Comparison of ENCODE assay signal across 18 cellular contexts in the genomic region with DNA sequence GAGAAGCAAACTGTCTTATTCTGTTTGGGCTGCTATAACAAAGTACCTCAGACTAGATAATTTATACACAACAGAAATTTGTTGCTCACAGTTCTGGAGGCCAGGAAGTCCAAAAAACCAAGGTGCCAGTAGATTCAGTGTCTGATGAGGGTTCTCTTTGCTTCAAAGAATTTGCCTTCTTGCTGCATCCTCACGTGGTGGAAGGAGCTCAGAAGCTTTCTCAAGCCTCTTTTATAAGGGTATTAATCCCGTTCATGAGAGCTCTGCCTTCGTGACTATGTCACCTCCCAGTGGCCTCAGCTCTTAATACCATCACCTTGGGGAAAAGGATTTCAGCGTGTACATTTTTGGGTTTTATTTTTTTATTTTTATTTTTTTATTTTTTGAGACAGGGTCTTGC. TPM values are rescaled to one million over a fixed set of nuclear protein-coding genes. Genes with fewer than 3 reads are reported as not detected.
A peak's percentile ranks its signal among the peaks of the same experiment; 100 is the strongest.
DNase-seq lines count a peak whose midpoint lies in the region; ATAC-seq and TF ChIP-seq lines count a peak whose summit lies in the region.
"Had no signal": no experiment of that assay in that cellular context is flagged by ENCODE, and none has a peak within 500 bp of the region (broad histone marks: within the 10 kb centered on the region; RNA-seq: fewer than 3 reads in every experiment).

No MANE protein-coding gene starts in this region.

- H3K9me3 Mint-ChIP-seq in activated naive CD4-positive, alpha-beta T cell treated with anti-CD3 and anti-CD28 coated beads, Interleukin-2, amount 10 ng/mL, durations not matched to agents 7 days and 5 days: no peaks in the 10 kb centered on the region
- H3K9me3 Mint-ChIP-seq in central memory CD8-positive, alpha-beta T cell: no peaks in the 10 kb centered on the region
- no peaks in the 10 kb centered on the region for H3K9me3 Mint-ChIP-seq in stimulated activated naive CD8-positive, alpha-beta T cell treated with anti-CD3 and anti-CD28 coated beads, Interleukin-15, amount 100 ng/mL, for 72 hours
- H3K9me3 Mint-ChIP-seq: nephron had no signal

- H3K27ac ChIP-seq in VCaP: no peak overlapping the region
- H3K27ac ChIP-seq: thoracic aorta had no signal

- ATAC-seq in central memory CD8-positive, alpha-beta T cell (replicated peaks; ENCODE audit: extremely low read depth, poor library complexity, severe bottlenecking): peak; percentile 90
- ATAC-seq in stimulated activated naive CD8-positive, alpha-beta T cell treated with anti-CD3 and anti-CD28 coated beads, Interleukin-15, amount 100 ng/mL, for 72 hours: peak; percentile 60
- ATAC-seq in left ventricle myocardium superior: no peak
- ATAC-seq: left colon, sciatic nerve had no signal

- H3K27me3 Mint-ChIP-seq in activated naive CD4-positive, alpha-beta T cell treated with anti-CD3 and anti-CD28 coated beads, Interleukin-2, amount 10 ng/mL, durations not matched to agents 7 days and 5 days: no peaks in the 10 kb centered on the region
- H3K27me3 Mint-ChIP-seq in central memory CD8-positive, alpha-beta T cell: no peaks in the 10 kb centered on the region
- H3K27me3 Mint-ChIP-seq in stimulated activated naive CD8-positive, alpha-beta T cell treated with anti-CD3 and anti-CD28 coated beads, Interleukin-15, amount 100 ng/mL, for 72 hours: no peaks in the 10 kb centered on the region

- peak overlapping the region; percentile 58 for H3K27ac Mint-ChIP-seq in activated naive CD4-positive, alpha-beta T cell treated with anti-CD3 and anti-CD28 coated beads, Interleukin-2, amount 10 ng/mL, durations not matched to agents 7 days and 5 days
- peak overlapping the region; percentile 95 for H3K27ac Mint-ChIP-seq in central memory CD8-positive, alpha-beta T cell (ENCODE audit: low read depth)
- H3K27ac Mint-ChIP-seq in stimulated activated naive CD8-positive, alpha-beta T cell treated with anti-CD3 and anti-CD28 coated beads, Interleukin-15, amount 100 ng/mL, for 72 hours: no peak overlapping the region
- H3K27ac Mint-ChIP-seq: nephron had no signal

- H3K4me1 Mint-ChIP-seq in activated naive CD4-positive, alpha-beta T cell treated with anti-CD3 and anti-CD28 coated beads, Interleukin-2, amount 10 ng/mL, durations not matched to agents 7 days and 5 days: peaks cover 50% of the 10 kb centered on the region
- peaks cover 35% of the 10 kb centered on the region for H3K4me1 Mint-ChIP-seq in central memory CD8-positive, alpha-beta T cell
- peaks cover 36% of the 10 kb centered on the region for H3K4me1 Mint-ChIP-seq in stimulated activated naive CD8-positive, alpha-beta T cell treated with anti-CD3 and anti-CD28 coated beads, Interleukin-15, amount 100 ng/mL, for 72 hours
- H3K4me1 Mint-ChIP-seq: nephron had no signal

- DNase-seq in activated naive CD4-positive, alpha-beta T cell treated with anti-CD3 and anti-CD28 coated beads, Interleukin-2, amount 10 ng/mL, durations not matched to agents 7 days and 5 days: no peak
- DNase-seq in activated naive CD4-positive, alpha-beta T cell treated with anti-CD3 and anti-CD28 coated beads, Interleukin-2, amount 50 U/mL, for 16 hours: no peak
- peak in 1 of 2 donors; percentile 28 for DNase-seq in central memory CD8-positive, alpha-beta T cell (ENCODE audit: low spot score in 2 of 2)
- DNase-seq in stimulated activated naive CD8-positive, alpha-beta T cell treated with anti-CD3 and anti-CD28 coated beads, Interleukin-15, amount 100 ng/mL, for 72 hours: no peak
- DNase-seq in left ventricle myocardium superior: no peak
- no peak for DNase-seq in EL
- DNase-seq: activated effector memory CD4-positive, alpha-beta T cell treated with Interleukin-2 at 50 U/mL for 16 hours; DMS79 treated with DMSO at 0.1 percent for 48 hours; left colon; MM.1S; NCI-H146; NCI-H2171 treated with DMSO at 0.1 percent for 48 hours; NCI-H526; SHP77 had no signal

- intact Hi-C loops in left ventricle myocardium superior (cut with micrococcal nuclease): no loop called here

- CTCF ChIA-PET in activated naive CD4-positive, alpha-beta T cell treated with anti-CD3 and anti-CD28 coated beads, Interleukin-2, amount 10 ng/mL, durations not matched to agents 7 days and 5 days (lab: Charles Lee): interaction anchor here (2.3 kb wide), 1 partner anchor 20 kb away, joined by 6 read pairs; the partner anchor contains the start of gene CA5B

- peak; percentile 26; the same call in 1 of the 2 replicates for TF ChIP-seq CTCF in VCaP (conservative IDR thresholded peaks at IDR 0.05)

- no peak overlapping the region for H3K4me3 Mint-ChIP-seq in activated naive CD4-positive, alpha-beta T cell treated with anti-CD3 and anti-CD28 coated beads, Interleukin-2, amount 10 ng/mL, durations not matched to agents 7 days and 5 days
- peak overlapping the region; percentile 44 for H3K4me3 Mint-ChIP-seq in central memory CD8-positive, alpha-beta T cell
- H3K4me3 Mint-ChIP-seq in stimulated activated naive CD8-positive, alpha-beta T cell treated with anti-CD3 and anti-CD28 coated beads, Interleukin-15, amount 100 ng/mL, for 72 hours: peak overlapping the region in 1 of 2 donors; percentile 42
- H3K4me3 Mint-ChIP-seq: nephron had no signal

- H3K36me3 Mint-ChIP-seq in activated naive CD4-positive, alpha-beta T cell treated with anti-CD3 and anti-CD28 coated beads, Interleukin-2, amount 10 ng/mL, durations not matched to agents 7 days and 5 days: peaks cover 19% of the 10 kb centered on the region
- peaks cover 15% of the 10 kb centered on the region for H3K36me3 Mint-ChIP-seq in central memory CD8-positive, alpha-beta T cell (ENCODE audit: insufficient read depth)

RNA-seq across cellular contexts. Expression of gene CA5B, which starts 20.1 kb away (rescaled TPM):
- 3.6 TPM for total RNA-seq in left ventricle myocardium superior

RNA-seq across cellular contexts. Expression of gene ZRSR2, which starts 32.1 kb away (rescaled TPM):
- total RNA-seq in left ventricle myocardium superior: 7.3 TPM

Comparison
In these comparisons a context has a peak if more than half of its experiments do, and no peak if none do; other contexts are left out.
1. H3K27ac Mint-ChIP-seq: peak in activated naive CD4-positive, alpha-beta T cell treated with anti-CD3 and anti-CD28 coated beads, Interleukin-2, amount 10 ng/mL, durations not matched to agents 7 days and 5 days (single experiment) and central memory CD8-positive, alpha-beta T cell (single experiment); none in stimulated activated naive CD8-positive, alpha-beta T cell treated with anti-CD3 and anti-CD28 coated beads, Interleukin-15, amount 100 ng/mL, for 72 hours (0 of 2).